Comparison of ENCODE assay signal across 1 cellular context in genomic region chr1:154198756-154199562, GRCh38.
TF ChIP-seq lines count a peak whose summit lies in the region.

No MANE protein-coding gene starts in this region.

TF ChIP-seq in WTC11, 78 proteins besides CTCF, POLR2A, EP300 and RAD21 (continued from another document):
- TF ChIP-seq E2F1 (CRISPR knock-in tag; IDR thresholded peaks at IDR 0.05) (no peak), TEAD1 (CRISPR knock-in tag; IDR thresholded peaks at IDR 0.05) (no peak), NR2C2 (CRISPR knock-in tag; IDR thresholded peaks at IDR 0.05) (no peak), IRF2 (CRISPR knock-in tag; IDR thresholded peaks at IDR 0.05; ENCODE audit: borderline replicate concordance, low read depth) (no peak)
